In the genomic region with DNA sequence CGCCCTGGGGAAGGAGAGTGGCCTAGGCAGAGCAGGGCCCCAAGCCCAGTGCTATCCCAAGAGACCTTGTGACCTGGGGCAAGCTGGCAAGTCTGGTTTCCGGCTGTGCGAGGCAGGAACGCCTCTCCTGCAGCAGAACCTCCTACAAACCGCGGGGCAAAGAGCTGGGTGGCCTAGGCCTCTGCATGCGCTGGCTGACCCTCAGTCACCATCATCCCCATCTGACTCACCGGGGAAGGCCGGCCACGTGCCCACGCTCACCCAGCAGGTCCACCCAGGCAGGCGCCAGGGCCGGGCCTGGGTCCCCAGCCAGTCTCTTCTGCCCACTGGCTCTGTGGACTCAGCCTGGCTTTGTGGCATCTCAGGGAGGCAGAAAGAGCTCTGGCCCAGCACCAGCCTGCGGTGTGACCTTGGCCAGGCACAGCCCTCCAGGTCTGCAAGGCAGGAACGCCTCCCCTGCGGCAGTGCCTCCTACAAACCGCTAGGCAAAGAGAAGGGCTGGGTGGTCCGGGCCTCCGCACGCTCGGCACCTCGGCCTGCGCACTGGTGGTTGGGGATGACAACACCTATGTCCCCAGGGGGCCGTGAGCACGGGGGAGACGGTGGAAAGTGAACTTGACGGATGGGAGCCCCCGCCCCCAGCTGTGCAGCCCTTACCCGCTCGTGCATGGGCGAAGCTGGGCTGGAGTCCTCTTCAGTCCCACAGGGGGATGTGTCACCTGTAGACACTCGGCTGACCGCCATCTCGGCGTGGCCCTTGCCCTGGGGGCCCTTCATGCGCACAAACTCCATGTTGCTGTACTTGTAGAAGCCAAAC, we compare ENCODE assay signal across 1 cellular context.
TF ChIP-seq lines count a peak whose summit lies in the region.

No MANE protein-coding gene starts in this region.

TF ChIP-seq in GM12878, 131 proteins besides CTCF, POLR2A, EP300 and RAD21:
- TF ChIP-seq NR2C1 (IDR thresholded peaks at IDR 0.05) (no peak), SMAD5 (IDR thresholded peaks at IDR 0.05; ENCODE audit: low read depth) (no peak), ZBED1 (IDR thresholded peaks at IDR 0.05; ENCODE audit: borderline replicate concordance) (no peak), NFYA (IDR thresholded peaks at IDR 0.05; ENCODE audit: borderline replicate concordance, low read depth, low read length) (no peak), SIN3A (IDR thresholded peaks at IDR 0.05; ENCODE audit: low read depth, low read length) (no peak)
- TF ChIP-seq, protein P1, sequence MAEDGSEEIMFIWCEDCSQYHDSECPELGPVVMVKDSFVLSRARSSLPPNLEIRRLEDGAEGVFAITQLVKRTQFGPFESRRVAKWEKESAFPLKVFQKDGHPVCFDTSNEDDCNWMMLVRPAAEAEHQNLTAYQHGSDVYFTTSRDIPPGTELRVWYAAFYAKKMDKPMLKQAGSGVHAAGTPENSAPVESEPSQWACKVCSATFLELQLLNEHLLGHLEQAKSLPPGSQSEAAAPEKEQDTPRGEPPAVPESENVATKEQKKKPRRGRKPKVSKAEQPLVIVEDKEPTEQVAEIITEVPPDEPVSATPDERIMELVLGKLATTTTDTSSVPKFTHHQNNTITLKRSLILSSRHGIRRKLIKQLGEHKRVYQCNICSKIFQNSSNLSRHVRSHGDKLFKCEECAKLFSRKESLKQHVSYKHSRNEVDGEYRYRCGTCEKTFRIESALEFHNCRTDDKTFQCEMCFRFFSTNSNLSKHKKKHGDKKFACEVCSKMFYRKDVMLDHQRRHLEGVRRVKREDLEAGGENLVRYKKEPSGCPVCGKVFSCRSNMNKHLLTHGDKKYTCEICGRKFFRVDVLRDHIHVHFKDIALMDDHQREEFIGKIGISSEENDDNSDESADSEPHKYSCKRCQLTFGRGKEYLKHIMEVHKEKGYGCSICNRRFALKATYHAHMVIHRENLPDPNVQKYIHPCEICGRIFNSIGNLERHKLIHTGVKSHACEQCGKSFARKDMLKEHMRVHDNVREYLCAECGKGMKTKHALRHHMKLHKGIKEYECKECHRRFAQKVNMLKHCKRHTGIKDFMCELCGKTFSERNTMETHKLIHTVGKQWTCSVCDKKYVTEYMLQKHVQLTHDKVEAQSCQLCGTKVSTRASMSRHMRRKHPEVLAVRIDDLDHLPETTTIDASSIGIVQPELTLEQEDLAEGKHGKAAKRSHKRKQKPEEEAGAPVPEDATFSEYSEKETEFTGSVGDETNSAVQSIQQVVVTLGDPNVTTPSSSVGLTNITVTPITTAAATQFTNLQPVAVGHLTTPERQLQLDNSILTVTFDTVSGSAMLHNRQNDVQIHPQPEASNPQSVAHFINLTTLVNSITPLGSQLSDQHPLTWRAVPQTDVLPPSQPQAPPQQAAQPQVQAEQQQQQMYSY (CRISPR knock-in tag; IDR thresholded peaks at IDR 0.05), result no peak
- TF ChIP-seq, protein P2, sequence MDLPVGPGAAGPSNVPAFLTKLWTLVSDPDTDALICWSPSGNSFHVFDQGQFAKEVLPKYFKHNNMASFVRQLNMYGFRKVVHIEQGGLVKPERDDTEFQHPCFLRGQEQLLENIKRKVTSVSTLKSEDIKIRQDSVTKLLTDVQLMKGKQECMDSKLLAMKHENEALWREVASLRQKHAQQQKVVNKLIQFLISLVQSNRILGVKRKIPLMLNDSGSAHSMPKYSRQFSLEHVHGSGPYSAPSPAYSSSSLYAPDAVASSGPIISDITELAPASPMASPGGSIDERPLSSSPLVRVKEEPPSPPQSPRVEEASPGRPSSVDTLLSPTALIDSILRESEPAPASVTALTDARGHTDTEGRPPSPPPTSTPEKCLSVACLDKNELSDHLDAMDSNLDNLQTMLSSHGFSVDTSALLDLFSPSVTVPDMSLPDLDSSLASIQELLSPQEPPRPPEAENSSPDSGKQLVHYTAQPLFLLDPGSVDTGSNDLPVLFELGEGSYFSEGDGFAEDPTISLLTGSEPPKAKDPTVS (IDR thresholded peaks at IDR 0.05; ENCODE audit: low read depth, low read length), result no peak
